ENCODE assay signal across 19 cellular contexts in genomic region chr12:76113800-76114757, GRCh38. TPM values are rescaled to one million over a fixed set of nuclear protein-coding genes. Genes with fewer than 3 reads are reported as not detected.
DNase-seq lines count a peak whose midpoint lies in the region; ATAC-seq and TF ChIP-seq lines count a peak whose summit lies in the region.
"Had no signal": no experiment of that assay in that cellular context is flagged by ENCODE, and none has a peak within 500 bp of the region (broad histone marks: within the 10 kb centered on the region; RNA-seq: fewer than 3 reads in every experiment).

No MANE protein-coding gene starts in this region.

- no peak overlapping the region for H3K18ac ChIP-seq in mesenchymal stem cell (ENCODE audit: low read depth in 1 of 2, low read length in 2 of 2)

- H4K8ac ChIP-seq in mesenchymal stem cell (ENCODE audit: low read length): no peak overlapping the region

- 82% methylated on average over 7 of the region's 7 CpGs for WGBS in esophagus muscularis mucosa
- 96% methylated on average over 6 of the region's 7 CpGs for WGBS in mesenchymal stem cell
- 64% methylated on average over 7 of the region's 7 CpGs for WGBS in right lobe of liver (ENCODE audit: insufficient coverage, low coverage, low lambda C conversion rate, missing lambda C conversion rate)

- H3K9ac ChIP-seq in BLaER1: no peak overlapping the region
- H3K9ac ChIP-seq in mesenchymal stem cell (ENCODE audit: low read length): no peak overlapping the region

- H3K79me1 ChIP-seq in mesenchymal stem cell (replicated peaks; ENCODE audit: low read length, poor library complexity, severe bottlenecking): no peaks in the 10 kb centered on the region

- no peak overlapping the region for H2BK12ac ChIP-seq in mesenchymal stem cell (ENCODE audit: low read length in 2 of 2)

- H2BK120ac ChIP-seq in mesenchymal stem cell (ENCODE audit: low read depth, low read length): no peak overlapping the region

- H2AFZ ChIP-seq in mesenchymal stem cell (ENCODE audit: low read depth, low read length): no peak overlapping the region

- peaks cover 13% of the 10 kb centered on the region for H3K4me1 ChIP-seq in BLaER1
- H3K4me1 ChIP-seq in SJCRH30: peaks cover 13% of the 10 kb centered on the region
- H3K4me1 ChIP-seq in esophagus muscularis mucosa: no peaks in the 10 kb centered on the region
- no peaks in the 10 kb centered on the region for H3K4me1 ChIP-seq in mesenchymal stem cell (ENCODE audit: control insufficient read depth, insufficient read depth, low read depth, low read length)
- no peaks in the 10 kb centered on the region for H3K4me1 ChIP-seq in right lobe of liver
- H3K4me1 ChIP-seq: esophagus squamous epithelium, SJSA1, upper lobe of right lung had no signal

- no peak overlapping the region for H3K14ac ChIP-seq in mesenchymal stem cell (ENCODE audit: low read length in 2 of 2)

- H4K91ac ChIP-seq in mesenchymal stem cell (ENCODE audit: low read length): no peak overlapping the region

- H3K9me3 ChIP-seq in BLaER1 (peaks cover 7% of the 10 kb centered on the region), SJCRH30 (replicated peaks) (no peaks in the 10 kb centered on the region), esophagus muscularis mucosa (no peaks in the 10 kb centered on the region), mesenchymal stem cell (ENCODE audit: control insufficient read depth, low read length) (no peaks in the 10 kb centered on the region), right lobe of liver (no peaks in the 10 kb centered on the region)
- H3K9me3 ChIP-seq: esophagus squamous epithelium, SJSA1, upper lobe of right lung had no signal

- no peak overlapping the region for H2BK5ac ChIP-seq in mesenchymal stem cell (ENCODE audit: low read depth, low read length, poor library complexity, severe bottlenecking)

- peak; percentile 19 to 52 for DNase-seq in SJCRH30
- peak; percentile 37 for DNase-seq in esophagus muscularis mucosa (ENCODE audit: extremely low spot score)
- peak; percentile 26 for DNase-seq in mesenchymal stem cell
- no peak for DNase-seq in NCI-H69 (lab: John Stamatoyannopoulos, UW)
- DNase-seq in right lobe of liver: no peak
- DNase-seq in NCI-H2227 (lab: John Stamatoyannopoulos, UW; ENCODE audit: unreplicated experiment): no peak
- DNase-seq: activated CD8-positive, alpha-beta memory T cell treated with anti-CD3 and anti-CD28 coated beads, Interleukin-2, amount 10 ng/mL, durations not matched to agents 7 days and 5 days; C1 segment of cervical spinal cord; DMS 273 treated with DMSO at 0.1 percent for 48 hours; esophagus squamous epithelium; GDM1; H9; NCI-H526; upper lobe of right lung had no signal

- H3K23ac ChIP-seq in mesenchymal stem cell (ENCODE audit: low read length in 2 of 2): no peak overlapping the region

- H3K4me2 ChIP-seq in BLaER1 (peak overlapping the region; percentile 48), mesenchymal stem cell (ENCODE audit: low read length, poor library complexity, severe bottlenecking) (no peak overlapping the region)

- H3K4ac ChIP-seq in mesenchymal stem cell (ENCODE audit: low read depth in 1 of 2, low read length in 2 of 2): no peak overlapping the region

- H3K27me3 ChIP-seq in BLaER1 (no peaks in the 10 kb centered on the region), SJCRH30 (no peaks in the 10 kb centered on the region), esophagus muscularis mucosa (no peaks in the 10 kb centered on the region), mesenchymal stem cell (ENCODE audit: control insufficient read depth in 1 of 2, insufficient read depth in 1 of 2, low read length in 2 of 2) (no peaks in the 10 kb centered on the region), right lobe of liver (no peaks in the 10 kb centered on the region)
- H3K27me3 ChIP-seq: esophagus squamous epithelium, SJSA1, upper lobe of right lung had no signal

- H3K4me3 ChIP-seq in BLaER1 (no peak overlapping the region), SJCRH30 (no peak overlapping the region), esophagus muscularis mucosa (no peak overlapping the region), mesenchymal stem cell (ENCODE audit: insufficient read depth in 1 of 2, low read depth in 1 of 2, low read length in 2 of 2) (no peak overlapping the region), right lobe of liver (no peak overlapping the region)
- H3K4me3 ChIP-seq: esophagus squamous epithelium, SJSA1, upper lobe of right lung had no signal

- H2BK15ac ChIP-seq in mesenchymal stem cell (ENCODE audit: low read depth, poor library complexity, severe bottlenecking): no peak overlapping the region

- no peak overlapping the region for H2AK5ac ChIP-seq in mesenchymal stem cell (ENCODE audit: low read length, severe bottlenecking)

- no peak overlapping the region; the same call in 1 of the 2 replicates for H3K27ac ChIP-seq in BLaER1
- no peak overlapping the region for H3K27ac ChIP-seq in SJCRH30
- H3K27ac ChIP-seq in esophagus muscularis mucosa (replicated peaks in 1 of 4): no peak overlapping the region
- H3K27ac ChIP-seq in mesenchymal stem cell (ENCODE audit: low read length, poor library complexity, severe bottlenecking): no peak overlapping the region
- H3K27ac ChIP-seq in right lobe of liver: no peak overlapping the region
- H3K27ac ChIP-seq: esophagus squamous epithelium, SJSA1, upper lobe of right lung had no signal

- no peaks in the 10 kb centered on the region for H4K20me1 ChIP-seq in BLaER1

- no peak for TF ChIP-seq POLR2A in esophagus muscularis mucosa (IDR thresholded peaks at IDR 0.05; ENCODE audit: low read depth)
- TF ChIP-seq POLR2A in right lobe of liver (IDR thresholded peaks at IDR 0.05): no peak

- TF ChIP-seq CTCF in esophagus muscularis mucosa (IDR thresholded peaks at IDR 0.05) (no peak), right lobe of liver (IDR thresholded peaks at IDR 0.05) (no peak)

- TF ChIP-seq EP300 in esophagus muscularis mucosa (IDR thresholded peaks at IDR 0.05): no peak

- intact Hi-C loops in esophagus muscularis mucosa (cut with DNase I) (no loop called here), right lobe of liver (cut with DNase I) (no loop called here)

- ATAC-seq in right lobe of liver (no peak), GM19023 (IDR thresholded peaks at IDR 0.05; ENCODE audit: unreplicated experiment) (no peak)
- ATAC-seq: activated CD4-positive, CD25-positive, alpha-beta regulatory T cell treated with anti-CD3 and anti-CD28 coated beads, Interleukin-2, amount 50 U/mL, for 24 hours; activated CD8-positive, alpha-beta memory T cell treated with anti-CD3 and anti-CD28 coated beads, Interleukin-2, amount 10 ng/mL, durations not matched to agents 7 days and 5 days; sciatic nerve; upper lobe of right lung had no signal

- H3K36me3 ChIP-seq in BLaER1 (no peaks in the 10 kb centered on the region), SJCRH30 (no peaks in the 10 kb centered on the region), esophagus muscularis mucosa (no peaks in the 10 kb centered on the region), mesenchymal stem cell (ENCODE audit: control insufficient read depth in 1 of 2, insufficient read depth in 2 of 2, low read depth in 1 of 2, low read length in 2 of 2) (no peaks in the 10 kb centered on the region), right lobe of liver (no peaks in the 10 kb centered on the region)
- H3K36me3 ChIP-seq: esophagus squamous epithelium, SJSA1, upper lobe of right lung had no signal

RNA-seq across cellular contexts. Expression of gene NAP1L1, which starts 29.6 kb away (rescaled TPM):
- total RNA-seq in SJCRH30 (2014; rRNA removed; shearing (Covaris generic)): 791 and 902 TPM in 2 replicates
- 100 to 1,000 TPM; 389 to 540 (median 445) TPM for total RNA-seq in esophagus muscularis mucosa
- 781 TPM for polyA plus RNA-seq in mesenchymal stem cell (2013, experiment 1 of 2)
- 820 TPM for polyA plus RNA-seq in mesenchymal stem cell (2013, experiment 2 of 2)
- 10 to 100 TPM; 61.9 to 99.1 (median 81.5) TPM for total RNA-seq in right lobe of liver

Comparison
In these comparisons a context has a peak if more than half of its experiments do, and no peak if none do; other contexts are left out.
1. DNase-seq: peak in SJCRH30 (2 of 2), esophagus muscularis mucosa (single experiment) and mesenchymal stem cell (single experiment); none in NCI-H69 (single experiment), right lobe of liver (0 of 3) and NCI-H2227 (single experiment).